In genomic region chr9:89670806-89671434, GRCh38 we compare ENCODE assay signal across 16 cellular contexts.
"Had no signal": no experiment of that assay in that cellular context is flagged by ENCODE, and none has a peak within 500 bp of the region (broad histone marks: within the 10 kb centered on the region; RNA-seq: fewer than 3 reads in every experiment).

No MANE protein-coding gene starts in this region.

- H3K4me3 ChIP-seq: SJSA1 had no signal

- H3K27ac Mint-ChIP-seq: activated CD8-positive, alpha-beta T cell treated with anti-CD3 and anti-CD28 coated beads, Interleukin-2, amount 10 ng/mL, durations not matched to agents 7 days and 5 days; activated naive CD4-positive, alpha-beta T cell treated with anti-CD3 and anti-CD28 coated beads, Interleukin-2, amount 10 ng/mL, durations not matched to agents 7 days and 5 days; activated T-helper 2 cell treated with anti-CD3 and anti-CD28 coated beads, Interferon-gamma antibody, Interleukin-2, Interleukin-4, amounts not matched to agents 10 μg/mL and 5 μg/mL and 100 μg/mL, durations not matched to agents 14 hours and 24 hours and 36 hours; dendritic cell treated with granulocyte-macrophage colony-stimulating factor and Interleukin-4, amounts not matched to agents 40 ng/mL and 50 ng/mL, for 4 days; effector memory CD8-positive, alpha-beta T cell; stimulated activated naive CD8-positive, alpha-beta T cell treated with anti-CD3 and anti-CD28 coated beads, Interleukin-15, Interleukin-2, amounts not matched to agents 100 ng/mL and 50 ng/mL, for 24 hours had no signal

- H3K4me1 ChIP-seq: SJSA1 had no signal

- H3K4me1 Mint-ChIP-seq: central memory CD8-positive, alpha-beta T cell had no signal

- ATAC-seq: activated CD8-positive, alpha-beta T cell treated with anti-CD3 and anti-CD28 coated beads, Interleukin-2, amount 10 ng/mL, durations not matched to agents 7 days and 5 days; effector memory CD8-positive, alpha-beta T cell; right cardiac atrium had no signal

- H3K27me3 Mint-ChIP-seq: stimulated activated naive CD8-positive, alpha-beta T cell treated with anti-CD3 and anti-CD28 coated beads, Interleukin-15, Interleukin-2, amounts not matched to agents 100 ng/mL and 50 ng/mL, for 24 hours had no signal

- H3K4me3 Mint-ChIP-seq: activated CD8-positive, alpha-beta T cell treated with anti-CD3 and anti-CD28 coated beads, Interleukin-2, amount 10 ng/mL, durations not matched to agents 7 days and 5 days; activated naive CD4-positive, alpha-beta T cell treated with anti-CD3 and anti-CD28 coated beads, Interleukin-2, amount 10 ng/mL, durations not matched to agents 7 days and 5 days; central memory CD8-positive, alpha-beta T cell; dendritic cell treated with granulocyte-macrophage colony-stimulating factor and Interleukin-4, amounts not matched to agents 40 ng/mL and 50 ng/mL, for 4 days; effector memory CD8-positive, alpha-beta T cell; stimulated activated naive CD8-positive, alpha-beta T cell treated with anti-CD3 and anti-CD28 coated beads, Interleukin-15, Interleukin-2, amounts not matched to agents 100 ng/mL and 50 ng/mL, for 24 hours had no signal

- H3K9me3 ChIP-seq: SJSA1 had no signal

- H3K36me3 Mint-ChIP-seq: brain had no signal

- H3K36me3 ChIP-seq: SJSA1, WERI-Rb-1 had no signal

- H3K9me3 Mint-ChIP-seq: stimulated activated naive CD8-positive, alpha-beta T cell treated with anti-CD3 and anti-CD28 coated beads, Interleukin-15, Interleukin-2, amounts not matched to agents 100 ng/mL and 50 ng/mL, for 24 hours had no signal

- DNase-seq: activated CD4-positive, alpha-beta T cell treated with anti-CD3 and anti-CD28 coated beads for 48 hours; activated CD8-positive, alpha-beta T cell treated with anti-CD3 and anti-CD28 coated beads, Interleukin-2, amount 10 ng/mL, durations not matched to agents 7 days and 5 days; activated naive CD4-positive, alpha-beta T cell treated with anti-CD3 and anti-CD28 coated beads, Interleukin-2, amount 10 ng/mL, durations not matched to agents 7 days and 5 days; amniotic stem cell; effector memory CD8-positive, alpha-beta T cell; hypothalamus; right cardiac atrium; stimulated activated CD4-positive, alpha-beta T cell treated with anti-CD3 and anti-CD28 coated beads, Interleukin-1b, Interleukin-23, amount 100 ng/mL, for 48 hours; SW 1271; WERI-Rb-1 had no signal

- H3K27ac ChIP-seq: SJSA1, WERI-Rb-1 had no signal

- H3K27me3 ChIP-seq: SJSA1 had no signal
